Comparison of ENCODE assay signal across 1 cellular context in genomic region chr11:89504270-89504669, GRCh38.
TF ChIP-seq lines count a peak whose summit lies in the region.

No MANE protein-coding gene starts in this region.

TF ChIP-seq in SK-N-SH, 30 proteins besides CTCF, POLR2A, EP300 and RAD21 (continued from another document):
- TF ChIP-seq CHD2 (IDR thresholded peaks at IDR 0.05; ENCODE audit: low read length, partially characterized antibody) (no peak), IRF3 (IDR thresholded peaks at IDR 0.05; ENCODE audit: low read depth, low read length) (no peak), USF2 (IDR thresholded peaks at IDR 0.05; ENCODE audit: borderline replicate concordance, low read depth, low read length) (no peak), NFIC (IDR thresholded peaks at IDR 0.05; ENCODE audit: borderline replicate concordance) (no peak), RCOR1 (IDR thresholded peaks at IDR 0.05; ENCODE audit: low read length) (no peak), GABPA (IDR thresholded peaks at IDR 0.05; ENCODE audit: low read depth) (no peak)
